1 cellular context compared by ENCODE assay signal in the genomic region with DNA sequence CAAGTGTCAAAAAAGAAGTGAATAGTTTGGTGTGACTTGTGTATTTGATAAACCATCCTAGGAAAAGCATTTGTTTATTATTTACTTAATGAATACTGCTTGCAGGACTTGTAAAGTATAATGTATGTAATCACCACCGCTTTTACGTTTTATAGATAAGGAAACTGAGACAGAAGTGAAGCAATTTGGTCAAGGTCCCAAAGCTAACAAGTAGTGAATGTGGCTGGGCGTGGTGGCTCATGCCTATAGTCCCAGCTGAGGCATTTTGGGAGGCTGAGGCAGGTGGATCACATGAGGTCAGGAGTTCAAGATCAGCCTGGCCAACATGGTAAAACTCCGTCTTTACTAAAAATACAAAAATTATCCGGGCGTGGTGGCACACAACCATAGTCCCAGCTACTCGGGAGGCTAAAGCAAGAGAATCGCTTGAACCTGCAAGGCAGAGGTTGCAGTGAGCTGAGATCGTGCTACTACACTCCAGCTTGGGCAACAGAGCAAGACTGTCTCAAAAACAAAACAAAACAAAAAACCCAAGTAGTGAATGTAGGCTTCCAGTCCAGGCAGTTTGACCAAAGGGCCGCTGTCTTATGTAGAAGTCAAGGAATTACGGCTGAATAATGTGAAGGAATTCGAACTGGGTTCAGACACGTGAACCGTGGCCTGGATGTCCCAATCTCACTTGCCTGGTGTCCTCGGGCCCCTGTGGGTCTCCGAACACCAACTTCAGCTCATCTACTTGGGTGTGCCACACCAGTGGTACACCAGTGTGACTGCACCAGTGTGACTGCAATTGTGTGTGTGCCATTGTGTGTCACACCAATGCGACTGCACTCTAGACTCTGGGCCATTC.
TF ChIP-seq lines count a peak whose summit lies in the region.

No MANE protein-coding gene starts in this region.

TF ChIP-seq in GM12878, 131 proteins besides CTCF, POLR2A, EP300 and RAD21:
- TF ChIP-seq, protein P1, sequence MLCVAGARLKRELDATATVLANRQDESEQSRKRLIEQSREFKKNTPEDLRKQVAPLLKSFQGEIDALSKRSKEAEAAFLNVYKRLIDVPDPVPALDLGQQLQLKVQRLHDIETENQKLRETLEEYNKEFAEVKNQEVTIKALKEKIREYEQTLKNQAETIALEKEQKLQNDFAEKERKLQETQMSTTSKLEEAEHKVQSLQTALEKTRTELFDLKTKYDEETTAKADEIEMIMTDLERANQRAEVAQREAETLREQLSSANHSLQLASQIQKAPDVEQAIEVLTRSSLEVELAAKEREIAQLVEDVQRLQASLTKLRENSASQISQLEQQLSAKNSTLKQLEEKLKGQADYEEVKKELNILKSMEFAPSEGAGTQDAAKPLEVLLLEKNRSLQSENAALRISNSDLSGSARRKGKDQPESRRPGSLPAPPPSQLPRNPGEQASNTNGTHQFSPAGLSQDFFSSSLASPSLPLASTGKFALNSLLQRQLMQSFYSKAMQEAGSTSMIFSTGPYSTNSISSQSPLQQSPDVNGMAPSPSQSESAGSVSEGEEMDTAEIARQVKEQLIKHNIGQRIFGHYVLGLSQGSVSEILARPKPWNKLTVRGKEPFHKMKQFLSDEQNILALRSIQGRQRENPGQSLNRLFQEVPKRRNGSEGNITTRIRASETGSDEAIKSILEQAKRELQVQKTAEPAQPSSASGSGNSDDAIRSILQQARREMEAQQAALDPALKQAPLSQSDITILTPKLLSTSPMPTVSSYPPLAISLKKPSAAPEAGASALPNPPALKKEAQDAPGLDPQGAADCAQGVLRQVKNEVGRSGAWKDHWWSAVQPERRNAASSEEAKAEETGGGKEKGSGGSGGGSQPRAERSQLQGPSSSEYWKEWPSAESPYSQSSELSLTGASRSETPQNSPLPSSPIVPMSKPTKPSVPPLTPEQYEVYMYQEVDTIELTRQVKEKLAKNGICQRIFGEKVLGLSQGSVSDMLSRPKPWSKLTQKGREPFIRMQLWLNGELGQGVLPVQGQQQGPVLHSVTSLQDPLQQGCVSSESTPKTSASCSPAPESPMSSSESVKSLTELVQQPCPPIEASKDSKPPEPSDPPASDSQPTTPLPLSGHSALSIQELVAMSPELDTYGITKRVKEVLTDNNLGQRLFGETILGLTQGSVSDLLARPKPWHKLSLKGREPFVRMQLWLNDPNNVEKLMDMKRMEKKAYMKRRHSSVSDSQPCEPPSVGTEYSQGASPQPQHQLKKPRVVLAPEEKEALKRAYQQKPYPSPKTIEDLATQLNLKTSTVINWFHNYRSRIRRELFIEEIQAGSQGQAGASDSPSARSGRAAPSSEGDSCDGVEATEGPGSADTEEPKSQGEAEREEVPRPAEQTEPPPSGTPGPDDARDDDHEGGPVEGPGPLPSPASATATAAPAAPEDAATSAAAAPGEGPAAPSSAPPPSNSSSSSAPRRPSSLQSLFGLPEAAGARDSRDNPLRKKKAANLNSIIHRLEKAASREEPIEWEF (IDR thresholded peaks at IDR 0.05; ENCODE audit: insufficient replicate concordance, low read depth, low read length) = no peak
- TF ChIP-seq MEF2A (IDR thresholded peaks at IDR 0.05; ENCODE audit: insufficient read depth, low read depth, low read length) (no peak), SP1 (IDR thresholded peaks at IDR 0.05; ENCODE audit: low read depth, low read length) (no peak), CBX3 (IDR thresholded peaks at IDR 0.05; ENCODE audit: borderline replicate concordance, low read depth) (no peak), RBBP5 (conservative IDR thresholded peaks at IDR 0.05) (no peak), JUNB (IDR thresholded peaks at IDR 0.05) (no peak), RCOR1 (conservative IDR thresholded peaks at IDR 0.05; ENCODE audit: low read depth, low read length) (no peak), SRF (IDR thresholded peaks at IDR 0.05; ENCODE audit: low read depth in 2 of 2, low read length in 2 of 2) (no peak)
- TF ChIP-seq, protein P2, sequence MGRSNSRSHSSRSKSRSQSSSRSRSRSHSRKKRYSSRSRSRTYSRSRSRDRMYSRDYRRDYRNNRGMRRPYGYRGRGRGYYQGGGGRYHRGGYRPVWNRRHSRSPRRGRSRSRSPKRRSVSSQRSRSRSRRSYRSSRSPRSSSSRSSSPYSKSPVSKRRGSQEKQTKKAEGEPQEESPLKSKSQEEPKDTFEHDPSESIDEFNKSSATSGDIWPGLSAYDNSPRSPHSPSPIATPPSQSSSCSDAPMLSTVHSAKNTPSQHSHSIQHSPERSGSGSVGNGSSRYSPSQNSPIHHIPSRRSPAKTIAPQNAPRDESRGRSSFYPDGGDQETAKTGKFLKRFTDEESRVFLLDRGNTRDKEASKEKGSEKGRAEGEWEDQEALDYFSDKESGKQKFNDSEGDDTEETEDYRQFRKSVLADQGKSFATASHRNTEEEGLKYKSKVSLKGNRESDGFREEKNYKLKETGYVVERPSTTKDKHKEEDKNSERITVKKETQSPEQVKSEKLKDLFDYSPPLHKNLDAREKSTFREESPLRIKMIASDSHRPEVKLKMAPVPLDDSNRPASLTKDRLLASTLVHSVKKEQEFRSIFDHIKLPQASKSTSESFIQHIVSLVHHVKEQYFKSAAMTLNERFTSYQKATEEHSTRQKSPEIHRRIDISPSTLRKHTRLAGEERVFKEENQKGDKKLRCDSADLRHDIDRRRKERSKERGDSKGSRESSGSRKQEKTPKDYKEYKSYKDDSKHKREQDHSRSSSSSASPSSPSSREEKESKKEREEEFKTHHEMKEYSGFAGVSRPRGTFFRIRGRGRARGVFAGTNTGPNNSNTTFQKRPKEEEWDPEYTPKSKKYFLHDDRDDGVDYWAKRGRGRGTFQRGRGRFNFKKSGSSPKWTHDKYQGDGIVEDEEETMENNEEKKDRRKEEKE (IDR thresholded peaks at IDR 0.05) = no peak
- TF ChIP-seq, protein P3, sequence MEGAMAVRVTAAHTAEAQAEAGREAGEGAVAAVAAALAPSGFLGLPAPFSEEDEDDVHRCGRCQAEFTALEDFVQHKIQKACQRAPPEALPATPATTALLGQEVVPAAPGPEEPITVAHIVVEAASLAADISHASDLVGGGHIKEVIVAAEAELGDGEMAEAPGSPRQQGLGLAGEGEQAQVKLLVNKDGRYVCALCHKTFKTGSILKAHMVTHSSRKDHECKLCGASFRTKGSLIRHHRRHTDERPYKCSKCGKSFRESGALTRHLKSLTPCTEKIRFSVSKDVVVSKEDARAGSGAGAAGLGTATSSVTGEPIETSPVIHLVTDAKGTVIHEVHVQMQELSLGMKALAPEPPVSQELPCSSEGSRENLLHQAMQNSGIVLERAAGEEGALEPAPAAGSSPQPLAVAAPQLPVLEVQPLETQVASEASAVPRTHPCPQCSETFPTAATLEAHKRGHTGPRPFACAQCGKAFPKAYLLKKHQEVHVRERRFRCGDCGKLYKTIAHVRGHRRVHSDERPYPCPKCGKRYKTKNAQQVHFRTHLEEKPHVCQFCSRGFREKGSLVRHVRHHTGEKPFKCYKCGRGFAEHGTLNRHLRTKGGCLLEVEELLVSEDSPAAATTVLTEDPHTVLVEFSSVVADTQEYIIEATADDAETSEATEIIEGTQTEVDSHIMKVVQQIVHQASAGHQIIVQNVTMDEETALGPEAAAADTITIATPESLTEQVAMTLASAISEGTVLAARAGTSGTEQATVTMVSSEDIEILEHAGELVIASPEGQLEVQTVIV (IDR thresholded peaks at IDR 0.05; ENCODE audit: borderline replicate concordance, partially characterized antibody) = no peak
- TF ChIP-seq, protein P4, sequence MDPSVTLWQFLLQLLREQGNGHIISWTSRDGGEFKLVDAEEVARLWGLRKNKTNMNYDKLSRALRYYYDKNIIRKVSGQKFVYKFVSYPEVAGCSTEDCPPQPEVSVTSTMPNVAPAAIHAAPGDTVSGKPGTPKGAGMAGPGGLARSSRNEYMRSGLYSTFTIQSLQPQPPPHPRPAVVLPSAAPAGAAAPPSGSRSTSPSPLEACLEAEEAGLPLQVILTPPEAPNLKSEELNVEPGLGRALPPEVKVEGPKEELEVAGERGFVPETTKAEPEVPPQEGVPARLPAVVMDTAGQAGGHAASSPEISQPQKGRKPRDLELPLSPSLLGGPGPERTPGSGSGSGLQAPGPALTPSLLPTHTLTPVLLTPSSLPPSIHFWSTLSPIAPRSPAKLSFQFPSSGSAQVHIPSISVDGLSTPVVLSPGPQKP (IDR thresholded peaks at IDR 0.05; ENCODE audit: low read depth, low read length) = no peak
- TF ChIP-seq, protein P5, sequence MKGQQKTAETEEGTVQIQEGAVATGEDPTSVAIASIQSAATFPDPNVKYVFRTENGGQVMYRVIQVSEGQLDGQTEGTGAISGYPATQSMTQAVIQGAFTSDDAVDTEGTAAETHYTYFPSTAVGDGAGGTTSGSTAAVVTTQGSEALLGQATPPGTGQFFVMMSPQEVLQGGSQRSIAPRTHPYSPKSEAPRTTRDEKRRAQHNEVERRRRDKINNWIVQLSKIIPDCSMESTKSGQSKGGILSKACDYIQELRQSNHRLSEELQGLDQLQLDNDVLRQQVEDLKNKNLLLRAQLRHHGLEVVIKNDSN (IDR thresholded peaks at IDR 0.05; ENCODE audit: borderline replicate concordance, extremely low read length, insufficient read depth, low read depth, low read length) = no peak
- TF ChIP-seq, protein P6, sequence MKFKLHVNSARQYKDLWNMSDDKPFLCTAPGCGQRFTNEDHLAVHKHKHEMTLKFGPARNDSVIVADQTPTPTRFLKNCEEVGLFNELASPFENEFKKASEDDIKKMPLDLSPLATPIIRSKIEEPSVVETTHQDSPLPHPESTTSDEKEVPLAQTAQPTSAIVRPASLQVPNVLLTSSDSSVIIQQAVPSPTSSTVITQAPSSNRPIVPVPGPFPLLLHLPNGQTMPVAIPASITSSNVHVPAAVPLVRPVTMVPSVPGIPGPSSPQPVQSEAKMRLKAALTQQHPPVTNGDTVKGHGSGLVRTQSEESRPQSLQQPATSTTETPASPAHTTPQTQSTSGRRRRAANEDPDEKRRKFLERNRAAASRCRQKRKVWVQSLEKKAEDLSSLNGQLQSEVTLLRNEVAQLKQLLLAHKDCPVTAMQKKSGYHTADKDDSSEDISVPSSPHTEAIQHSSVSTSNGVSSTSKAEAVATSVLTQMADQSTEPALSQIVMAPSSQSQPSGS (IDR thresholded peaks at IDR 0.05; ENCODE audit: low read length) = no peak
